23 cellular contexts compared by ENCODE assay signal in genomic region chr1:194181845-194182244, GRCh38.
"Had no signal": no experiment of that assay in that cellular context is flagged by ENCODE, and none has a peak within 500 bp of the region (broad histone marks: within the 10 kb centered on the region; RNA-seq: fewer than 3 reads in every experiment).

No MANE protein-coding gene starts in this region.

- DNase-seq: colonic mucosa; cortex of kidney; effector CD8-positive, alpha-beta T cell; effector memory CD8-positive, alpha-beta T cell; endodermal cell; erythroblast; esophagus squamous epithelium; foreskin fibroblast; foreskin melanocyte; gastrocnemius medialis; glutamatergic neuron; head of caudate nucleus; heart right ventricle; hippocampal formation; left cardiac atrium; left ventricle myocardium superior; lower lobe of right lung; mesendoderm; midbrain had no signal

- H3K27me3 ChIP-seq: colonic mucosa, esophagus squamous epithelium, gastrocnemius medialis, heart right ventricle, left lung had no signal

- H3K36me3 ChIP-seq: colonic mucosa, esophagus squamous epithelium, gastrocnemius medialis, heart right ventricle, left lung, lower lobe of right lung had no signal

- H3K9me3 Mint-ChIP-seq: effector memory CD8-positive, alpha-beta T cell; endodermal cell had no signal

- H3K27ac Mint-ChIP-seq: dendritic cell treated with granulocyte-macrophage colony-stimulating factor and Interleukin-4, amounts not matched to agents 40 ng/mL and 50 ng/mL, for 4 days; effector memory CD8-positive, alpha-beta T cell; endodermal cell had no signal

- H3K4me1 ChIP-seq: colonic mucosa, esophagus squamous epithelium, gastrocnemius medialis, heart right ventricle, left lung, lower lobe of right lung had no signal

- H3K27me3 Mint-ChIP-seq: dendritic cell treated with granulocyte-macrophage colony-stimulating factor and Interleukin-4, amounts not matched to agents 40 ng/mL and 50 ng/mL, for 4 days; effector memory CD8-positive, alpha-beta T cell had no signal

- H3K4me3 ChIP-seq: colonic mucosa, esophagus squamous epithelium, gastrocnemius medialis, heart right ventricle, left lung, lower lobe of right lung had no signal

- H3K27ac ChIP-seq: colonic mucosa, epithelial cell of prostate, esophagus squamous epithelium, gastrocnemius medialis, heart right ventricle, left lung, lower lobe of right lung had no signal

- H3K9me3 ChIP-seq: colonic mucosa, esophagus squamous epithelium, gastrocnemius medialis, lower lobe of right lung had no signal

- H3K4me3 Mint-ChIP-seq: dendritic cell treated with granulocyte-macrophage colony-stimulating factor and Interleukin-4, amounts not matched to agents 40 ng/mL and 50 ng/mL, for 4 days; effector memory CD8-positive, alpha-beta T cell; endodermal cell had no signal

- ATAC-seq: effector memory CD8-positive, alpha-beta T cell; esophagus mucosa; gastrocnemius medialis; heart right ventricle; left cardiac atrium; left lung; left ventricle myocardium superior; lower lobe of right lung had no signal
